In genomic region chr20:56630086-56630493, GRCh38 we compare ENCODE assay signal across 9 cellular contexts. TPM values are rescaled to one million over a fixed set of nuclear protein-coding genes. Genes with fewer than 3 reads are reported as not detected.
DNase-seq lines count a peak whose midpoint lies in the region; ATAC-seq and TF ChIP-seq lines count a peak whose summit lies in the region.
"Had no signal": no experiment of that assay in that cellular context is flagged by ENCODE, and none has a peak within 500 bp of the region (broad histone marks: within the 10 kb centered on the region; RNA-seq: fewer than 3 reads in every experiment).

No MANE protein-coding gene starts in this region.

- peak overlapping the region; percentile 71 for H3K27ac ChIP-seq in Panc1 (ENCODE audit: low read length)
- peak overlapping the region; percentile 80 for H3K27ac ChIP-seq in epithelial cell of prostate

- peaks cover 26% of the 10 kb centered on the region for H3K4me1 Mint-ChIP-seq in nephron progenitor cell

- H3K36me3 ChIP-seq in Panc1 (ENCODE audit: control insufficient read depth, insufficient read depth, low read length), result peaks cover 5% of the 10 kb centered on the region; the same call in 1 of the 2 replicates

- peaks cover 98% of the 10 kb centered on the region for H3K27me3 Mint-ChIP-seq in nephron progenitor cell (ENCODE audit: low read depth, poor library complexity)

- no TSS peak for BruUV-seq in Panc1 (replicated peaks; lab: Mats Ljungman, UMichigan)

- DNase-seq in activated T-cell treated with anti-CD3 and anti-CD28 coated beads for 48 hours (ENCODE audit: low read depth) (peak; percentile 39), activated T-cell treated with anti-CD3 and anti-CD28 coated beads for 4 hours (no peak), Panc1 (ENCODE audit: low read depth, low spot score) (no peak), epithelial cell of prostate (ENCODE audit: low read depth, low spot score) (peak; percentile 90), nephron progenitor cell (peak; percentile 80), NCI-H2081 treated with DMSO at 0.1 percent for 48 hours (lab: John Stamatoyannopoulos, UW) (no peak)

- TF ChIP-seq CTCF in Panc1 (IDR thresholded peaks at IDR 0.05) (peak; percentile 88), nephron progenitor cell (IDR thresholded peaks at IDR 0.05) (peak; percentile 81)

- H3K27ac Mint-ChIP-seq in nephron progenitor cell, result no peak overlapping the region

- peak overlapping the region; percentile 79 for H3K4me3 Mint-ChIP-seq in nephron progenitor cell

- CTCF ChIA-PET in Panc1 (lab: Charles Lee), result interaction anchor here (0.7 to 0.9 kb wide), 2 partner anchors 9 to 344 kb away, joined by 3 read pairs; no protein-coding TSS in a partner anchor

- no peaks in the 10 kb centered on the region for H3K9me3 Mint-ChIP-seq in nephron progenitor cell

- peak; percentile 77 for ATAC-seq in Panc1
- no peak for ATAC-seq in HG03520 (IDR thresholded peaks at IDR 0.05; ENCODE audit: unreplicated experiment)
- ATAC-seq in GM18517 (IDR thresholded peaks at IDR 0.05; ENCODE audit: unreplicated experiment), result no peak

- 0 out of 2 replicates have a peak, but pooled peaks cover 8% of the 10 kb centered on the region for H3K4me1 ChIP-seq in Panc1 (ENCODE audit: control insufficient read depth, insufficient read depth, low read length)

- H3K27me3 ChIP-seq in Panc1 (ENCODE audit: control insufficient read depth, insufficient read depth, low read length), result no peaks in the 10 kb centered on the region

- peak overlapping the region; percentile 68 to 88 for H3K4me3 ChIP-seq in Panc1 (ENCODE audit: low read depth in 2 of 2, low read length in 2 of 2)

- H3K9me3 ChIP-seq in Panc1 (ENCODE audit: control insufficient read depth, insufficient read depth, low read depth, low read length), result no peaks in the 10 kb centered on the region

- intact Hi-C loops in Panc1 (cut with micrococcal nuclease; ENCODE audit: unreplicated experiment), result no loop called here

- POLR2A ChIA-PET in Panc1 (lab: Charles Lee), result interaction anchor here (0.6 kb wide), 1 partner anchor 35 kb away, joined by 3 read pairs; no protein-coding TSS in a partner anchor

- in situ Hi-C loops in Panc1 (cut with HindIII; ENCODE audit: low pct_unique_long_range_greater_than_20kb, low sequenced_read_pairs), result no loop called here

- peaks cover 6% of the 10 kb centered on the region for H3K36me3 Mint-ChIP-seq in nephron progenitor cell (ENCODE audit: low read depth)

RNA-seq across cellular contexts. Expression of gene TFAP2C, which starts 1.0 kb away (rescaled TPM):
- total RNA-seq in Panc1 (2021; ENCODE audit: unreplicated experiment), result 2.8 TPM
- 1.9 TPM for polyA plus RNA-seq in Panc1 (2012; ENCODE audit: insufficient read length)
- polyA plus RNA-seq: aorta had no signal

Comparison
In these comparisons a context has a peak if more than half of its experiments do, and no peak if none do; other contexts are left out.
1. DNase-seq: peak in activated T-cell treated with anti-CD3 and anti-CD28 coated beads for 48 hours (single experiment), epithelial cell of prostate (single experiment) and nephron progenitor cell (single experiment); none in activated T-cell treated with anti-CD3 and anti-CD28 coated beads for 4 hours (single experiment), Panc1 (single experiment) and NCI-H2081 treated with DMSO at 0.1 percent for 48 hours (single experiment).